12 cellular contexts compared by ENCODE assay signal in the genomic region with DNA sequence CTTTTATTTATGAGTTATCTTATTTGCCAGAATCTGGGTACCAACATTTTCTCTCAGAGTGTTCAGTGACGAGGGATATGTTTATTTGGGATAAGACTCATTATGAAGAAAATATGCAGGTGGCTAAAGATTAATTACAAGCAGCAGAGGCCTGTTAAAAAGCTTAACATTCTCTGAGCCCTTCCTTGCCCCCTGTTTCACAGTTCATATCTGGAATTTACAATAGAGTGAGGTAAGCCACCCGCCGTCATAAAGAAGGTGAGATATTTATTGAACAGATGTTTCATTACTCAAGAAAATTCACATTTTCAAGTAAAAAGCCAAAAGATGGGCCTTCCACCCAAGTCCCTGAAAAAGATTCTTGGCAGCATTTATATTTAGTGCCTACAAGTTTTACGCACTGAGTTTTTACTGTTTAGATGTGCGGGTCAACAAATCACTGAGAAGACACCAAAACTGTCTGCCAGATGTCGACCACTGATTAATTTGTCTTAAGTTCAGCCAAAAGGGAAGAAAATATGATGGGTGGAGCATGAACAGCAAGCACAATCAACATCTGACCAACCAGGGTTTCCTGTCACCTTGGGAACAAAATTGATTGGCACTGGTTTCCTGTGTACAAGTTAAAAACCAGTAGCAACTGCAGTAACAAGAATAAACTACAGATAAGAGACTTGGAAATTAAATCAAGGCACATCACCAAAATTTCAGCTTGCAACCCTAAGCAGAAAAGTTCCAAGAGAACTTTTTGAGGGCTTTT.
DNase-seq lines count a peak whose midpoint lies in the region; ATAC-seq, FAIRE-seq and TF ChIP-seq lines count a peak whose summit lies in the region.
"Had no signal": no experiment of that assay in that cellular context is flagged by ENCODE, and none has a peak within 500 bp of the region (broad histone marks: within the 10 kb centered on the region; RNA-seq: fewer than 3 reads in every experiment).

No MANE protein-coding gene starts in this region.

- no peak overlapping the region for H3K27ac ChIP-seq in H1 (ENCODE audit: low read depth, low read length)
- peak overlapping the region; percentile 61 for H3K27ac ChIP-seq in mesodermal cell (ENCODE audit: low read depth, low read length, severe bottlenecking)
- H3K27ac ChIP-seq: neural progenitor cell had no signal

- no peaks in the 10 kb centered on the region for H3K36me3 ChIP-seq in H1 (ENCODE audit: control insufficient read depth in 2 of 4, insufficient read depth in 4 of 4, low read length in 3 of 4)
- no peaks in the 10 kb centered on the region for H3K36me3 ChIP-seq in mesodermal cell (ENCODE audit: control insufficient read depth, insufficient read depth, low read length)
- H3K36me3 ChIP-seq: neural progenitor cell had no signal

- H3K23ac ChIP-seq in H1 (ENCODE audit: insufficient read length), result no peak overlapping the region

- no peak for FAIRE-seq in H1 (lab: Jason Lieb, UNC)

- DNase-seq in EH (ENCODE audit: low read depth), result peak; percentile 3
- DNase-seq in Jurkat, Clone E6-1 (ENCODE audit: low read depth, low spot score), result peak; percentile 37
- DNase-seq in H1 (ENCODE audit: low read depth in 1 of 2, low spot score in 2 of 2), result no peak
- DNase-seq in NCI-H2081 (lab: John Stamatoyannopoulos, UW), result no peak
- no peak for DNase-seq in HuH-7.5 (ENCODE audit: low spot score)
- DNase-seq: activated CD4-positive, alpha-beta T cell treated with anti-CD3 and anti-CD28 coated beads for 4 hours; activated naive CD4-positive, alpha-beta T cell treated with anti-CD3 and anti-CD28 coated beads, Interleukin-2, amount 50 U/mL, for 16 hours; SIG-M5; stimulated activated CD4-positive, alpha-beta T cell treated with anti-CD3 and anti-CD28 coated beads, Interleukin-1b, Interleukin-23, amount 100 ng/mL, for 48 hours had no signal

- no peak overlapping the region for H3K18ac ChIP-seq in H1 (ENCODE audit: extremely low read depth, low read length)

- CTCF ChIA-PET in H1 (lab: Charles Lee; ENCODE audit: partially characterized antibody), result interaction anchor here (0.6 to 1.8 kb wide), 10 partner anchors 9 to 841 kb away, joined by 3 to 5 read pairs (median 3); no protein-coding TSS in a partner anchor

- H3K4me1 ChIP-seq in H1 (replicated peaks in 1 of 4; ENCODE audit: control insufficient read depth in 3 of 4, insufficient read depth in 4 of 4, low read length in 3 of 4), result peaks cover 0 to 10% (median 1%) of the 10 kb centered on the region in 4 experiments; a peak in 2 of 7 replicates
- no peaks in the 10 kb centered on the region for H3K4me1 ChIP-seq in mesodermal cell (ENCODE audit: control insufficient read depth, insufficient read depth, low read length, poor library complexity, severe bottlenecking)
- H3K4me1 ChIP-seq: neural progenitor cell had no signal

- no peak for ATAC-seq in GM21717 (IDR thresholded peaks at IDR 0.05; ENCODE audit: unreplicated experiment)

- TF ChIP-seq POLR2A in H1 (IDR thresholded peaks at IDR 0.05; ENCODE audit: control extremely low read depth in 1 of 2, low read depth in 2 of 2, low read length in 2 of 2), result no peak

- H2BK15ac ChIP-seq in H1 (ENCODE audit: low read length), result no peak overlapping the region

- H3K4me2 ChIP-seq in H1 (ENCODE audit: insufficient read depth in 1 of 2, low read depth in 2 of 2, low read length in 2 of 2), result peak overlapping the region in 1 of 2 experiments; percentile 29; a peak in 1 of 4 replicates
- H3K4me2 ChIP-seq: neural progenitor cell had no signal

- H3K23me2 ChIP-seq in H1 (ENCODE audit: low read depth, low read length), result no peaks in the 10 kb centered on the region

- WGBS in H1 (ENCODE audit: extremely low coverage in 1 of 2, insufficient coverage in 1 of 2, insufficient read length in 1 of 2, insufficient replicate concordance in 2 of 2, low coverage in 1 of 2, low lambda C conversion rate in 2 of 2, missing lambda C conversion rate in 1 of 2), 2 experiments, result 81% methylated on average over 6 of the region's 6 CpGs; no CpG with 5 or more reads in 1 of the 2 experiments
- 93 to 95% methylated on average over 3 to 5 of the region's 6 CpGs for WGBS in mesodermal cell (ENCODE audit: insufficient coverage in 2 of 2), 2 experiments

- H3K14ac ChIP-seq in H1 (ENCODE audit: insufficient read length), result no peak overlapping the region

- no peak for TF ChIP-seq EP300 in H1 (IDR thresholded peaks at IDR 0.05; ENCODE audit: borderline replicate concordance in 1 of 2, low read depth in 2 of 2, low read length in 2 of 2)

- H2BK5ac ChIP-seq in H1 (ENCODE audit: low read depth, low read length), result peak overlapping the region; percentile 14; the same call in 1 of the 2 replicates

- no peak for TF ChIP-seq CTCF in H1 (IDR thresholded peaks at IDR 0.05; ENCODE audit: control extremely low read depth in 1 of 3, insufficient read depth in 1 of 3, low read depth in 1 of 3, low read length in 3 of 3)

- no peaks in the 10 kb centered on the region for H3K79me1 ChIP-seq in H1 (ENCODE audit: low read depth, low read length)

- no peak overlapping the region for H2AFZ ChIP-seq in H1 (ENCODE audit: low read length)
- H2AFZ ChIP-seq: neural progenitor cell had no signal

- no peaks in the 10 kb centered on the region for H4K20me1 ChIP-seq in H1 (replicated peaks in 1 of 2; ENCODE audit: control insufficient read depth in 1 of 2, insufficient read depth in 2 of 2, low read length in 2 of 2)

- H3K9me3 ChIP-seq in H1 (ENCODE audit: insufficient read depth in 2 of 2, low read depth in 1 of 2, low read length in 1 of 2) (no peaks in the 10 kb centered on the region), mesodermal cell (ENCODE audit: control insufficient read depth, low read length) (no peaks in the 10 kb centered on the region)

- TF ChIP-seq RAD21 in H1 (IDR thresholded peaks at IDR 0.05 in 1 of 2, conservative IDR thresholded peaks at IDR 0.05 in 1 of 2; ENCODE audit: low read depth in 2 of 2, low read length in 2 of 2), result no peak

- H2AK5ac ChIP-seq in H1 (ENCODE audit: low read depth, low read length), result no peak overlapping the region

- POLR2A ChIA-PET in H1 (lab: Charles Lee; ENCODE audit: partially characterized antibody), result no interaction called here

- no peak overlapping the region for H3K4me3 ChIP-seq in Jurkat, Clone E6-1 (ENCODE audit: low read length)
- H3K4me3 ChIP-seq in H1 (ENCODE audit: extremely low read depth in 1 of 4, insufficient read depth in 2 of 4, low read depth in 3 of 4, low read length in 4 of 4) (no peak overlapping the region), mesodermal cell (ENCODE audit: extremely low read depth, insufficient read depth, low read length, poor library complexity, severe bottlenecking) (no peak overlapping the region)
- H3K4me3 ChIP-seq: neural progenitor cell had no signal

- H3K9ac ChIP-seq in H1 (replicated peaks in 1 of 4; ENCODE audit: extremely low read depth in 1 of 4, low read depth in 3 of 4, low read length in 3 of 4), result no peak overlapping the region; a peak in 1 of 7 replicates
- H3K9ac ChIP-seq: neural progenitor cell had no signal

- no peak overlapping the region for H4K8ac ChIP-seq in H1 (ENCODE audit: extremely low read depth, insufficient read depth, low read length)

- H2BK12ac ChIP-seq in H1 (ENCODE audit: low read depth, low read length), result no peak overlapping the region

- no peak overlapping the region; the same call in 1 of the 2 replicates for H2BK20ac ChIP-seq in H1 (ENCODE audit: low read length)

- H3K27me3 ChIP-seq in H1 (replicated peaks in 1 of 4; ENCODE audit: control insufficient read depth in 3 of 4, extremely low read depth in 1 of 4, insufficient read depth in 3 of 4, low read length in 3 of 4), result no peaks in the 10 kb centered on the region
- H3K27me3 ChIP-seq: neural progenitor cell had no signal

- H3K79me2 ChIP-seq in H1 (ENCODE audit: control insufficient read depth in 1 of 2, insufficient read depth in 2 of 2, low read length in 2 of 2), result no peaks in the 10 kb centered on the region

- no peak overlapping the region for H4K5ac ChIP-seq in H1 (ENCODE audit: insufficient read length, low read depth, low read length)

- H3K4ac ChIP-seq in H1 (replicated peaks; ENCODE audit: insufficient read length, low read depth, low read length), result no peak overlapping the region

- no peak overlapping the region for H3K56ac ChIP-seq in H1 (replicated peaks; ENCODE audit: insufficient read length, low read depth, low read length)

- H4K91ac ChIP-seq in H1 (replicated peaks; ENCODE audit: insufficient read length, low read length), result no peak overlapping the region

- H2BK120ac ChIP-seq in H1 (replicated peaks; ENCODE audit: low read depth, low read length), result peak overlapping the region; percentile 60

TF ChIP-seq in H1, 55 proteins besides CTCF, POLR2A, EP300 and RAD21:
- no peak for TF ChIP-seq POLR2AphosphoS5 (IDR thresholded peaks at IDR 0.05; ENCODE audit: low read depth, low read length)
- no peak for TF ChIP-seq SIN3A (conservative IDR thresholded peaks at IDR 0.05 in 1 of 2, IDR thresholded peaks at IDR 0.05 in 1 of 2; ENCODE audit: low read depth in 1 of 2, low read length in 2 of 2)
- no peak for TF ChIP-seq CREB1 (IDR thresholded peaks at IDR 0.05)
- no peak for TF ChIP-seq KDM5A (IDR thresholded peaks at IDR 0.05; ENCODE audit: low read length)
- TF ChIP-seq MAFK (IDR thresholded peaks at IDR 0.05; ENCODE audit: low read depth, low read length), result no peak
- TF ChIP-seq CTBP2 (IDR thresholded peaks at IDR 0.05; ENCODE audit: borderline replicate concordance, insufficient read depth, insufficient read length, low read length), result no peak
- no peak for TF ChIP-seq SP1 (IDR thresholded peaks at IDR 0.05; ENCODE audit: low read depth, low read length)
- no peak for TF ChIP-seq HDAC2 (IDR thresholded peaks at IDR 0.05; ENCODE audit: borderline replicate concordance in 1 of 2, low read depth in 2 of 2, low read length in 2 of 2)
- no peak for TF ChIP-seq ZNF274 (IDR thresholded peaks at IDR 0.05; ENCODE audit: borderline replicate concordance, extremely low read depth, low read length)

Comparison
In these comparisons a context has a peak if more than half of its experiments do, and no peak if none do; other contexts are left out.
1. DNase-seq: peak in EH (single experiment) and Jurkat, Clone E6-1 (single experiment); none in H1 (0 of 2), NCI-H2081 (0 of 2) and HuH-7.5 (single experiment).